Comparison of ENCODE assay signal across 8 cellular contexts in the genomic region with DNA sequence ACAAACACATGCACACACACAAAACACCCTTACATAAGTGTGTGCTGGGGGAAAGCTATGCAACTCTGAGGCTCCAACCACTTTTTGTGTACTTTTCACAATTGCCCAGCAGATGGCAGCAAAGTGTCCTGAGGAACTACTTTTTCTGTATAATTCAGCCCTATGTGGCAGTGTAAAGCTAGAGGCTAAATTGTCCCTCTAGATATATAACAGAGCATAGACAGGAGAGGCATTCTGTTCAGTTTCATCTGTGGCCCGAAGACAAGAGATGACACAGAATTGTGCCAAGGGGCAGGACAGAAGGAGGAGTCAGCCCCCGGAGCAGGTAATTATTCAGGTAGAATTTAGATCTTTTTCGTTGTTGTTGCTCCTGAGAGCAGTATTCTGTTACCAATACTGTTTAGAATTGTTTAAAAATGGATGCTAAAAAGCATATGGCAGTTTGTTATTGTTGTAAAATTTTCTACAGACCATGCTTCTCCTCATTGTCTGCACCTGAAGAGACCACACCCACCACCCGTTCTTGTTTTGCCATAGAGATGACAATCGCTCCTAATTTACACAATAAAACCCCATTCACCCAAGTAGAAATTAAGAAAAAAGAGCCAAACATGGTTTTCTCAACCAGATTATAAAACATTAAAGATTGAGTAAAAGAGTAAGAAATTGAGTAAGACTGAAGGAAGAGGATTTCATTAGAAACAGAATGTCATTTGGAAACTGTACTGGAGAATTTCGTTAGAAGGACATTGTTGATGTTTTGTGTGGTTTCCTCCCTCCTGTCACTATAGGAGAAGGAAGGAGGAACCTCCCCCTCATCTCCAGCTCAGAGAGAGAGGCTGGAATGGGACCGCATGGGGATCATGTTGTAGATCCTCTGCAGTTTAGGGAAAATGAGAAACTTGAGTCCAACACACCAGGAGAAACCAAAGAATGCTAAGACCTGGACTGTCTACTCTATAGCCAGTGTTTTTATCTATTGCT.
DNase-seq lines count a peak whose midpoint lies in the region; ATAC-seq and TF ChIP-seq lines count a peak whose summit lies in the region.

No MANE protein-coding gene starts in this region.

- H3K36me3 ChIP-seq in subcutaneous abdominal adipose tissue (ENCODE audit: control insufficient read depth in 5 of 5, insufficient read depth in 5 of 5, low read length in 5 of 5), result no peaks in the 10 kb centered on the region

- DNase-seq in COLO829 (ENCODE audit: low spot score) (peak; percentile 82), HuH-7 (ENCODE audit: low spot score) (peak; percentile 30), OCI-M1 (lab: John Stamatoyannopoulos, UW) (peak; percentile 84), activated T-cell treated with anti-CD3 and anti-CD28 coated beads for 4 hours (peak; percentile 44), fibroblast of gingiva (ENCODE audit: low read depth) (peak; percentile 23)

- H3K27ac ChIP-seq in subcutaneous abdominal adipose tissue (ENCODE audit: low read depth, low read length), result peak overlapping the region; percentile 61

- no peaks in the 10 kb centered on the region for H3K9me3 Mint-ChIP-seq in nephron

- peak overlapping the region in 1 of 3 experiments; percentile 14 for H3K27ac Mint-ChIP-seq in nephron

- H3K27me3 ChIP-seq in subcutaneous abdominal adipose tissue (ENCODE audit: control insufficient read depth in 5 of 5, insufficient read depth in 4 of 5, low read length in 5 of 5), result no peaks in the 10 kb centered on the region

- H3K4me1 ChIP-seq in subcutaneous abdominal adipose tissue (ENCODE audit: control insufficient read depth in 5 of 5, insufficient read depth in 5 of 5, low read length in 5 of 5), result peaks cover 0 to 12% (median 4%) of the 10 kb centered on the region in 5 donors

- H3K36me3 Mint-ChIP-seq in nephron (ENCODE audit: low read depth), result no peaks in the 10 kb centered on the region

- H3K9ac ChIP-seq in subcutaneous abdominal adipose tissue (ENCODE audit: low read length in 5 of 5), result peak overlapping the region in 1 of 5 donors; percentile 44

- H3K4me3 ChIP-seq in subcutaneous abdominal adipose tissue (ENCODE audit: low read depth in 1 of 5, low read length in 5 of 5), result peak overlapping the region; percentile 12 to 51 (median 30)

- H3K4me3 Mint-ChIP-seq in nephron, result peak overlapping the region in 2 of 3 experiments; percentile 18 to 30

- H3K27me3 Mint-ChIP-seq in nephron (ENCODE audit: low read depth), result no peaks in the 10 kb centered on the region

- ATAC-seq in GM21381 (IDR thresholded peaks at IDR 0.05; ENCODE audit: unreplicated experiment), result peak; percentile 52

- H3K4me1 Mint-ChIP-seq in nephron, result peaks cover 9% of the 10 kb centered on the region

- peaks cover 0 to 12% (median 9%) of the 10 kb centered on the region in 5 donors for H3K9me3 ChIP-seq in subcutaneous abdominal adipose tissue (ENCODE audit: control insufficient read depth in 5 of 5, low read length in 5 of 5)

- peak; percentile 70 to 72 (median 70) for TF ChIP-seq CTCF in nephron (IDR thresholded peaks at IDR 0.05; ENCODE audit: unreplicated experiment in 3 of 3)

Comparison
In these comparisons a context has a peak if more than half of its experiments do, and no peak if none do; other contexts are left out.
1. Peak in every context shown above with its lines: DNase-seq, ATAC-seq, H3K4me3 ChIP-seq and H3K27ac ChIP-seq.
2. DNase-seq: peak in every context shown above with its lines; median percentile 84 in OCI-M1; 82 in COLO829; 44 in activated T-cell treated with anti-CD3 and anti-CD28 coated beads for 4 hours; 30 in HuH-7; 23 in fibroblast of gingiva.